ENCODE assay signal across 9 cellular contexts in the genomic region with DNA sequence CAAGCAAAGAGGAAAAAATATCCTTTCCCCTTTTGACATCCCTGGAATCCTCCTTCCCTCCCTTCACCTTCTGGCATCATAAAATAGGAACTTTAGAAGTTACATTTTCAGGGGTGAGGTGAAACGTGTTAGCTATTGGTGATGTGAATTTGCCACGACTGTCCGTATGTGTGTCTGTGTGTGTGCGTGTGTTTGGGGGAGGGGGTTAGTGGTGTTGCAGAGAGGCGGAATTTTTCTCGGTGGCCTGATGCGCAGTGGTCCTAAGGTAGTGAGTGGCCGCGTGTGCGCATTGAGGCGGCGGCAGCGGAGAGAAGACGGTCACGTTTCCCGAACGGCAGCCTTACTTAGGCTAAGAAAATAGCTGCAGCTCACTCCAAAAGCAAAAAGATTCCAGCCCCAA. TPM values are rescaled to one million over a fixed set of nuclear protein-coding genes. Genes with fewer than 3 reads are reported as not detected.
DNase-seq lines count a peak whose midpoint lies in the region; ATAC-seq and TF ChIP-seq lines count a peak whose summit lies in the region.
"Had no signal": no experiment of that assay in that cellular context is flagged by ENCODE, and none has a peak within 500 bp of the region (broad histone marks: within the 10 kb centered on the region; RNA-seq: fewer than 3 reads in every experiment).

No MANE protein-coding gene starts in this region.

- no peak overlapping the region for H3K4ac ChIP-seq in trophoblast cell (ENCODE audit: low read depth, low read length)

- H3K4me2 ChIP-seq in trophoblast cell (ENCODE audit: low read length) = peak overlapping the region; percentile 82

- ATAC-seq in activated T-cell treated with anti-CD3 and anti-CD28 coated beads, Interleukin-2, amount 50 U/mL, for 72 hours (replicated peaks in 1 of 2) = no peak
- no peak for ATAC-seq in GM21381 (IDR thresholded peaks at IDR 0.05; ENCODE audit: unreplicated experiment)

- H3K36me3 ChIP-seq in SJCRH30 = no peaks in the 10 kb centered on the region
- no peaks in the 10 kb centered on the region for H3K36me3 ChIP-seq in trophoblast cell (ENCODE audit: control insufficient read depth in 1 of 2, insufficient read depth in 2 of 2, low read length in 2 of 2)

- H2AFZ ChIP-seq in trophoblast cell (ENCODE audit: insufficient read depth, low read length, poor library complexity) = no peak overlapping the region

- H3K79me1 ChIP-seq in trophoblast cell (ENCODE audit: low read length) = peaks cover 12% of the 10 kb centered on the region

- no peak overlapping the region for H4K91ac ChIP-seq in trophoblast cell (ENCODE audit: low read depth, low read length)

- H3K4me1 Mint-ChIP-seq in activated T-cell treated with anti-CD3 and anti-CD28 coated beads, Interleukin-2, amount 50 U/mL, for 72 hours (ENCODE audit: low read depth) = peaks cover 16% of the 10 kb centered on the region

- H3K9me3 ChIP-seq in SJCRH30 (replicated peaks) = no peaks in the 10 kb centered on the region
- H3K9me3 ChIP-seq in trophoblast cell (ENCODE audit: insufficient read depth, low read depth, low read length) = peaks cover 2% of the 10 kb centered on the region

- H4K12ac ChIP-seq in trophoblast cell (ENCODE audit: low read depth, low read length) = no peak overlapping the region

- H3K27me3 Mint-ChIP-seq in activated T-cell treated with anti-CD3 and anti-CD28 coated beads, Interleukin-2, amount 50 U/mL, for 72 hours (ENCODE audit: low read depth) = peaks cover 69% of the 10 kb centered on the region

- peaks cover 5% of the 10 kb centered on the region for H3K79me2 ChIP-seq in trophoblast cell (ENCODE audit: control insufficient read depth, insufficient read depth, low read length, poor library complexity)

- no peak overlapping the region for H4K8ac ChIP-seq in trophoblast cell (ENCODE audit: low read depth, low read length)

- H3K9me3 Mint-ChIP-seq in activated T-cell treated with anti-CD3 and anti-CD28 coated beads, Interleukin-2, amount 50 U/mL, for 72 hours = no peaks in the 10 kb centered on the region

- WGBS in trophoblast cell (ENCODE audit: extremely low coverage, insufficient coverage, insufficient read length) = no CpG with 5 or more reads among the region's 17 CpGs

- peak overlapping the region; percentile 57 for H3K9ac ChIP-seq in trophoblast cell (ENCODE audit: low read length)

- no peak overlapping the region for H3K14ac ChIP-seq in trophoblast cell (ENCODE audit: low read length)

- H3K36me3 Mint-ChIP-seq in activated T-cell treated with anti-CD3 and anti-CD28 coated beads, Interleukin-2, amount 50 U/mL, for 72 hours (ENCODE audit: insufficient read depth in 2 of 2) = peaks cover 0 to 2% of the 10 kb centered on the region in 2 donors

- no peak overlapping the region for H3K18ac ChIP-seq in trophoblast cell (ENCODE audit: low read length)

- no peak overlapping the region for H2BK12ac ChIP-seq in trophoblast cell (ENCODE audit: low read length)

- DNase-seq in SJCRH30 (peak; percentile 41 to 64), foreskin fibroblast (peak in 1 of 2 donors; percentile 61), trophoblast cell (no peak), inferior parietal cortex (ENCODE audit: extremely low spot score) (no peak)
- no peak for DNase-seq in stimulated activated CD8-positive, alpha-beta memory T cell treated with anti-CD3 and anti-CD28 coated beads, Interleukin-4, amount 100 ng/mL, for 48 hours
- DNase-seq in activated T-cell treated with anti-CD3 and anti-CD28 coated beads, Interleukin-2, amount 50 U/mL, for 72 hours = no peak
- DNase-seq: NCI-H446 had no signal

- H3K4me3 ChIP-seq in GM08714 (ENCODE audit: low read length) = peak overlapping the region; percentile 41; the same call in 1 of the 2 replicates
- peak overlapping the region; percentile 96 for H3K4me3 ChIP-seq in SJCRH30
- H3K4me3 ChIP-seq in foreskin fibroblast (ENCODE audit: low read depth in 1 of 2, low read length in 2 of 2) = peak overlapping the region; percentile 78 to 93
- H3K4me3 ChIP-seq in trophoblast cell (ENCODE audit: low read depth, low read length) = peak overlapping the region; percentile 89

- H2AK5ac ChIP-seq in trophoblast cell (ENCODE audit: low read length) = no peak overlapping the region

- H3K27me3 ChIP-seq in SJCRH30 (no peaks in the 10 kb centered on the region), trophoblast cell (ENCODE audit: insufficient read depth, low read length) (peaks cover 37% of the 10 kb centered on the region)

- no peak overlapping the region for H3K4me3 Mint-ChIP-seq in activated T-cell treated with anti-CD3 and anti-CD28 coated beads, Interleukin-2, amount 50 U/mL, for 72 hours

- H3K4me1 ChIP-seq in SJCRH30 = peaks cover 14% of the 10 kb centered on the region
- peaks cover 8 to 18% of the 10 kb centered on the region in 2 experiments for H3K4me1 ChIP-seq in trophoblast cell (ENCODE audit: control insufficient read depth in 1 of 2, insufficient read depth in 2 of 2, low read length in 2 of 2)

- no peak for TF ChIP-seq CTCF in foreskin fibroblast (IDR thresholded peaks at IDR 0.05; ENCODE audit: low read depth, low read length)

- H3K27ac ChIP-seq in SJCRH30 (peak overlapping the region; percentile 89), trophoblast cell (ENCODE audit: low read depth, low read length) (no peak overlapping the region)

- no peak overlapping the region for H3K27ac Mint-ChIP-seq in activated T-cell treated with anti-CD3 and anti-CD28 coated beads, Interleukin-2, amount 50 U/mL, for 72 hours

- no peak overlapping the region for H2BK5ac ChIP-seq in trophoblast cell (ENCODE audit: low read depth, low read length, poor library complexity)

- no peak overlapping the region for H2BK120ac ChIP-seq in trophoblast cell (ENCODE audit: insufficient read depth, low read length, poor library complexity)

- no peak overlapping the region for H3K23ac ChIP-seq in trophoblast cell (ENCODE audit: low read length)

RNA-seq across cellular contexts. Expression of a gene that starts 4.5 kb away (rescaled TPM):
- 22.7 and 23.5 TPM in 2 replicates for total RNA-seq in SJCRH30 (2014; rRNA removed; shearing (Covaris generic))
- polyA plus RNA-seq in trophoblast cell (2013) = 8.1 and 8.3 TPM in 2 replicates
- total RNA-seq in activated T-cell treated with anti-CD3 and anti-CD28 coated beads, Interleukin-2, amount 50 U/mL, for 72 hours = not detected

Comparison
In these comparisons a context has a peak if more than half of its experiments do, and no peak if none do; other contexts are left out.
1. H3K4me3 ChIP-seq: peak in every context shown above with its lines; median percentile 96 in SJCRH30; 89 in trophoblast cell; 86 in foreskin fibroblast; 41 in GM08714.
2. DNase-seq: peak in SJCRH30 (2 of 2); none in trophoblast cell (0 of 2), inferior parietal cortex (single experiment), stimulated activated CD8-positive, alpha-beta memory T cell treated with anti-CD3 and anti-CD28 coated beads, Interleukin-4, amount 100 ng/mL, for 48 hours (single experiment) and activated T-cell treated with anti-CD3 and anti-CD28 coated beads, Interleukin-2, amount 50 U/mL, for 72 hours (0 of 2).
3. RNA of a gene that starts 4.5 kb away (total RNA-seq): 22.7 to 23.5 TPM in SJCRH30; not detected in activated T-cell treated with anti-CD3 and anti-CD28 coated beads, Interleukin-2, amount 50 U/mL, for 72 hours; every median in the first group is over 10 times any median in the second.